25 cellular contexts compared by ENCODE assay signal in the genomic region with DNA sequence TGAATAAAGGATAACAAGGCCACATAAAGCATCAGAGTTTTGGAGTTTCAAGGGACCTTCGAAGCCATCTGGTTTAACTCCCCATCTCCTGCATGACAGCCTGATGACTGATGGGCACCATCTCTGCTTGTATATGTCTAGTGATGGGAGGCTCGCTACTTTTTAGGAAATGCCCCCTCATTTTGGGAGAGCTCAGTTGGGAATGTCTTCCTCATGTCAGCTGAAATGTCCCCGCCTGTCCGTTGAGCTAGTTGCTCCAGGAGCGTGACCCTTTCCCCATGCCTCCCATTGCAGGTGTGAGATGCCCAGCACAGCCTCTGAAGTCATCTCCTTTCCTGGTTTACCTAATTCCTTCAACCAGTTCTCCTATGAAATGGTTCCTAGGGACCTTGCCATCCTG.
DNase-seq lines count a peak whose midpoint lies in the region; ATAC-seq and TF ChIP-seq lines count a peak whose summit lies in the region.
"Had no signal": no experiment of that assay in that cellular context is flagged by ENCODE, and none has a peak within 500 bp of the region (broad histone marks: within the 10 kb centered on the region; RNA-seq: fewer than 3 reads in every experiment).

No MANE protein-coding gene starts in this region.

- peaks cover 9 to 26% (median 17%) of the 10 kb centered on the region in 4 donors for H3K4me1 Mint-ChIP-seq in CD4-positive, alpha-beta memory T cell
- peaks cover 15 to 22% (median 20%) of the 10 kb centered on the region in 3 donors for H3K4me1 Mint-ChIP-seq in T-cell

- peak overlapping the region in 1 of 7 donors; percentile 21 for H3K27ac Mint-ChIP-seq in CD4-positive, alpha-beta memory T cell
- no peak overlapping the region for H3K27ac Mint-ChIP-seq in T-cell

- H3K79me2 ChIP-seq in osteoblast (ENCODE audit: insufficient read depth, low read length): no peaks in the 10 kb centered on the region

- no peak for TF ChIP-seq CTCF in osteoblast (IDR thresholded peaks at IDR 0.05; ENCODE audit: extremely low read depth, low read depth, low read length)

- intact Hi-C loops in CD4-positive, alpha-beta memory T cell (cut with micrococcal nuclease): no loop called here

- no peaks in the 10 kb centered on the region for H3K27me3 ChIP-seq in CD4-positive, alpha-beta memory T cell (ENCODE audit: insufficient read depth, low read length)
- H3K27me3 ChIP-seq in osteoblast (ENCODE audit: insufficient read depth, low read length): peaks cover 11% of the 10 kb centered on the region
- H3K27me3 ChIP-seq: gastrocnemius medialis, thyroid gland had no signal

- no peak overlapping the region for H2AFZ ChIP-seq in osteoblast (ENCODE audit: low read length)

- H3K9me3 Mint-ChIP-seq in CD4-positive, alpha-beta memory T cell: no peaks in the 10 kb centered on the region
- H3K9me3 Mint-ChIP-seq in T-cell: no peaks in the 10 kb centered on the region

- no peak for ATAC-seq in T-cell (replicated peaks in 1 of 4)
- ATAC-seq in left lobe of liver: no peak
- no peak for ATAC-seq in HG03135 (IDR thresholded peaks at IDR 0.05; ENCODE audit: unreplicated experiment)
- ATAC-seq: gastrocnemius medialis, mucosa of descending colon, sciatic nerve had no signal

- H3K9me3 ChIP-seq in CD4-positive, alpha-beta memory T cell (ENCODE audit: control insufficient read depth in 1 of 2, low read length in 2 of 2): no peaks in the 10 kb centered on the region
- no peaks in the 10 kb centered on the region for H3K9me3 ChIP-seq in osteoblast (ENCODE audit: low read depth, low read length)
- H3K9me3 ChIP-seq: gastrocnemius medialis, mucosa of descending colon, prostate gland, thyroid gland had no signal

- CTCF ChIA-PET in CD4-positive, alpha-beta memory T cell (lab: Charles Lee; ENCODE audit: partially characterized antibody): interaction anchor here (1.5 kb wide), 1 partner anchor 27 kb away, joined by 3 read pairs; no protein-coding TSS in a partner anchor
- CTCF ChIA-PET in T-cell (lab: Charles Lee): interaction anchor here (0.5 to 1.3 kb wide), 3 partner anchors 18 to 1348 kb away, joined by 3 to 4 read pairs (median 3); no protein-coding TSS in a partner anchor

- H4K20me1 ChIP-seq in osteoblast (ENCODE audit: insufficient read depth, low read length): no peaks in the 10 kb centered on the region

- H3K4me1 ChIP-seq in CD4-positive, alpha-beta memory T cell (ENCODE audit: insufficient read depth, low read length): peaks cover 18% of the 10 kb centered on the region
- peaks cover 11% of the 10 kb centered on the region for H3K4me1 ChIP-seq in osteoblast (ENCODE audit: insufficient read depth, low read length)
- H3K4me1 ChIP-seq: gastrocnemius medialis, prostate gland had no signal

- no peak for DNase-seq in CD4-positive, alpha-beta memory T cell
- DNase-seq in T-cell (no peak), left lobe of liver (ENCODE audit: low spot score) (peak; percentile 7), osteoblast (ENCODE audit: insufficient read length, low spot score, missing footprints) (peak; percentile 76), iPS-NIHi11 (ENCODE audit: low spot score) (no peak), NCI-H128 (lab: John Stamatoyannopoulos, UW; ENCODE audit: unreplicated experiment) (no peak)
- DNase-seq: activated CD4-positive, alpha-beta T cell treated with anti-CD3 and anti-CD28 coated beads for 48 hours; activated gamma-delta T cell treated with Interleukin-2 at 50 U/mL for 16 hours; cerebellar nuclear complex; dermis blood vessel endothelial cell; DND-41; gastrocnemius medialis; GF-D8; mucosa of descending colon; NCI-H446 treated with DMSO at 0.1 percent for 48 hours; NCI-H774; SHP77 treated with DMSO at 0.1 percent for 48 hours; stimulated activated CD4-positive, alpha-beta T cell treated with anti-CD3 and anti-CD28 coated beads, Interleukin-2, amount 100 ng/mL, for 48 hours; thyroid gland; WERI-Rb-1 had no signal

- no peak overlapping the region for H3K4me3 ChIP-seq in CD4-positive, alpha-beta memory T cell (ENCODE audit: low read length in 2 of 2)
- no peak overlapping the region for H3K4me3 ChIP-seq in osteoblast (ENCODE audit: insufficient read depth, low read length)
- H3K4me3 ChIP-seq: gastrocnemius medialis, lung, mucosa of descending colon, prostate gland, thyroid gland had no signal

- POLR2A ChIA-PET in CD4-positive, alpha-beta memory T cell (lab: Charles Lee; ENCODE audit: partially characterized antibody): no interaction called here
- POLR2A ChIA-PET in T-cell (lab: Charles Lee): no interaction called here

- H3K4me3 Mint-ChIP-seq in CD4-positive, alpha-beta memory T cell: peak overlapping the region in 7 of 8 donors; percentile 26 to 77 (median 47)
- H3K4me3 Mint-ChIP-seq in T-cell: peak overlapping the region; percentile 34 to 93 (median 44)

- no peaks in the 10 kb centered on the region for H3K36me3 ChIP-seq in CD4-positive, alpha-beta memory T cell (ENCODE audit: insufficient read depth, low read length)
- H3K36me3 ChIP-seq in osteoblast (ENCODE audit: insufficient read depth, low read length): no peaks in the 10 kb centered on the region
- H3K36me3 ChIP-seq: gastrocnemius medialis, prostate gland, thyroid gland, WERI-Rb-1 had no signal

- no peak overlapping the region for H3K27ac ChIP-seq in CD4-positive, alpha-beta memory T cell (ENCODE audit: low read depth, low read length)
- H3K27ac ChIP-seq in osteoblast (ENCODE audit: low read depth, low read length): no peak overlapping the region
- H3K27ac ChIP-seq: C4-2B, gastrocnemius medialis, prostate gland, thyroid gland, WERI-Rb-1 had no signal

- peaks cover 10 to 45% of the 10 kb centered on the region in 2 donors for H3K27me3 Mint-ChIP-seq in CD4-positive, alpha-beta memory T cell
- H3K27me3 Mint-ChIP-seq in T-cell: peaks cover 36 to 66% of the 10 kb centered on the region in 2 donors

- H3K4me2 ChIP-seq in osteoblast (ENCODE audit: insufficient read depth, low read length): no peak overlapping the region

- peaks cover 0 to 2% of the 10 kb centered on the region in 2 donors for H3K36me3 Mint-ChIP-seq in CD4-positive, alpha-beta memory T cell
- no peaks in the 10 kb centered on the region for H3K36me3 Mint-ChIP-seq in T-cell

Comparison
In these comparisons a context has a peak if more than half of its experiments do, and no peak if none do; other contexts are left out.
1. DNase-seq: peak in left lobe of liver (single experiment) and osteoblast (single experiment); none in CD4-positive, alpha-beta memory T cell (0 of 5), T-cell (0 of 34), iPS-NIHi11 (single experiment) and NCI-H128 (single experiment).